Comparison of ENCODE assay signal across 16 cellular contexts in genomic region chr5:154800582-154800981, GRCh38. TPM values are rescaled to one million over a fixed set of nuclear protein-coding genes. Genes with fewer than 3 reads are reported as not detected.
A peak's percentile ranks its signal among the peaks of the same experiment; 100 is the strongest.
DNase-seq lines count a peak whose midpoint lies in the region; ATAC-seq and TF ChIP-seq lines count a peak whose summit lies in the region.
"Had no signal": no experiment of that assay in that cellular context is flagged by ENCODE, and none has a peak within 500 bp of the region (broad histone marks: within the 10 kb centered on the region; RNA-seq: fewer than 3 reads in every experiment).

No MANE protein-coding gene starts in this region.

- peaks cover 52 to 69% of the 10 kb centered on the region in 2 experiments for H3K79me1 ChIP-seq in IMR-90 (ENCODE audit: low read depth in 1 of 2, low read length in 2 of 2)

- H2BK5ac ChIP-seq in IMR-90 (ENCODE audit: low read depth, low read length, poor library complexity, severe bottlenecking), result peak overlapping the region; percentile 21

- CTCF ChIA-PET in IMR-90 (lab: Yijun Ruan, JAX), result interaction anchor here (0.5 to 0.8 kb wide), 2 partner anchors 9 to 16 kb away, joined by 4 read pairs; no protein-coding TSS in a partner anchor

- POLR2A ChIA-PET in IMR-90 (lab: Charles Lee; ENCODE audit: unreplicated experiment), result no interaction called here

- H3K27me3 ChIP-seq in left ventricle myocardium inferior (ENCODE audit: low read depth) (no peaks in the 10 kb centered on the region), right cardiac atrium (ENCODE audit: control insufficient read depth, insufficient read depth) (no peaks in the 10 kb centered on the region), IMR-90 (ENCODE audit: control insufficient read depth, insufficient read depth, low read length) (no peaks in the 10 kb centered on the region), thyroid gland (no peaks in the 10 kb centered on the region)

- no peak overlapping the region for H2AK5ac ChIP-seq in IMR-90 (ENCODE audit: low read depth, low read length)

- no peak overlapping the region for H3K23ac ChIP-seq in IMR-90 (ENCODE audit: low read depth, low read length)

- H3K4me3 ChIP-seq in left ventricle myocardium inferior (no peak overlapping the region), right cardiac atrium (ENCODE audit: low read length) (no peak overlapping the region), IMR-90 (ENCODE audit: insufficient read depth, low read depth, low read length) (no peak overlapping the region), thyroid gland (replicated peaks in 1 of 3) (no peak overlapping the region)

- H3K18ac ChIP-seq in IMR-90 (ENCODE audit: low read depth, low read length), result peak overlapping the region; percentile 46; the same call in 1 of the 2 replicates

- dilution Hi-C loops in IMR-90 (cut with HindIII; ENCODE audit: low sequenced_read_pairs, unreplicated experiment), result no loop called here

- no peak overlapping the region for H3K9ac ChIP-seq in IMR-90 (ENCODE audit: low read depth, low read length)

- H3K4me3 Mint-ChIP-seq in effector memory CD8-positive, alpha-beta T cell, result no peak overlapping the region
- H3K4me3 Mint-ChIP-seq: B cell had no signal

- no peak overlapping the region for H3K14ac ChIP-seq in IMR-90 (replicated peaks; ENCODE audit: low read depth, low read length)

- H3K56ac ChIP-seq in IMR-90 (ENCODE audit: extremely low read depth, insufficient read depth, low read length), result no peak overlapping the region

- peak overlapping the region; percentile 29 for H3K27ac ChIP-seq in left ventricle myocardium inferior (replicated peaks)
- H3K27ac ChIP-seq in right cardiac atrium (ENCODE audit: low read length), result no peak overlapping the region
- H3K27ac ChIP-seq in IMR-90 (ENCODE audit: insufficient read depth, low read length), result peak overlapping the region; percentile 19; the same call in 1 of the 2 replicates
- H3K27ac ChIP-seq in thyroid gland, result peak overlapping the region in 2 of 3 donors; percentile 7 to 48
- H3K27ac ChIP-seq: HL-60 had no signal

- H3K27me3 Mint-ChIP-seq in effector memory CD8-positive, alpha-beta T cell, result no peaks in the 10 kb centered on the region
- H3K27me3 Mint-ChIP-seq: B cell had no signal

- H3K27ac Mint-ChIP-seq in effector memory CD8-positive, alpha-beta T cell, result peak overlapping the region; percentile 69 to 90
- H3K27ac Mint-ChIP-seq: B cell had no signal

- no peak for TF ChIP-seq CTCF in left ventricle myocardium inferior (IDR thresholded peaks at IDR 0.05; ENCODE audit: borderline replicate concordance)
- no peak for TF ChIP-seq CTCF in IMR-90 (conservative IDR thresholded peaks at IDR 0.05; ENCODE audit: low read depth, low read length)
- no peak for TF ChIP-seq CTCF in thyroid gland (IDR thresholded peaks at IDR 0.05)

- H3K36me3 Mint-ChIP-seq in effector memory CD8-positive, alpha-beta T cell (ENCODE audit: insufficient read depth), result peaks cover 71% of the 10 kb centered on the region

- H2BK120ac ChIP-seq in IMR-90 (ENCODE audit: low read depth, low read length), result no peak overlapping the region

- no peak overlapping the region for H2BK20ac ChIP-seq in IMR-90 (ENCODE audit: low read depth, low read length)

- H2AFZ ChIP-seq in IMR-90 (replicated peaks; ENCODE audit: low read length, poor library complexity), result no peak overlapping the region

- peaks cover 25% of the 10 kb centered on the region for H3K9me1 ChIP-seq in IMR-90 (ENCODE audit: insufficient read depth, low read length)

- intact Hi-C loops in left ventricle myocardium inferior (cut with micrococcal nuclease) (no loop called here), right cardiac atrium (cut with DNase I) (no loop called here), IMR-90 (cut with micrococcal nuclease) (no loop called here), thyroid gland (cut with DNase I) (no loop called here)

- H3K9me3 ChIP-seq in left ventricle myocardium inferior (replicated peaks), result no peaks in the 10 kb centered on the region
- H3K9me3 ChIP-seq in right cardiac atrium (ENCODE audit: control insufficient read depth, low read length), result no peaks in the 10 kb centered on the region
- no peaks in the 10 kb centered on the region for H3K9me3 ChIP-seq in IMR-90 (ENCODE audit: control insufficient read depth, insufficient read depth, low read length)
- no peaks in the 10 kb centered on the region for H3K9me3 ChIP-seq in thyroid gland

- H4K8ac ChIP-seq in IMR-90 (ENCODE audit: low read depth in 2 of 2, low read length in 2 of 2), result no peak overlapping the region

- H4K5ac ChIP-seq in IMR-90 (ENCODE audit: low read depth, low read length), result no peak overlapping the region; the same call in 1 of the 2 replicates

- no peak overlapping the region for H2AK9ac ChIP-seq in IMR-90 (replicated peaks; ENCODE audit: low read depth, low read length, poor library complexity)

- BruUV-seq in IMR-90 (replicated peaks; lab: Mats Ljungman, UMichigan), result no TSS peak

- DNase-seq in left ventricle myocardium inferior (no peak), right cardiac atrium (no peak), IMR-90 (no peak), thyroid gland (no peak), NAMALWA (ENCODE audit: low spot score) (no peak), NCI-H1436 (lab: John Stamatoyannopoulos, UW) (no peak)
- DNase-seq in effector memory CD8-positive, alpha-beta T cell, result no peak
- DNase-seq: KBM-7, NCI-H1092, NCI-H1694 treated with DMSO at 0.1 percent for 48 hours, NCI-H446, NCI-H748 treated with DMSO at 0.1 percent for 48 hours, Right ventricle myocardium superior had no signal

- in situ Hi-C loops in IMR-90 (cut with MboI; ENCODE audit: low sequenced_read_pairs), result loop anchor here (5.0 to 25.0 kb wide), 3 partner anchors 43 to 338 kb away; partner anchors contain the start of gene LARP1

- no peak overlapping the region for H2BK15ac ChIP-seq in IMR-90 (ENCODE audit: low read depth, low read length)

- H4K91ac ChIP-seq in IMR-90 (ENCODE audit: insufficient read depth, low read depth, low read length), result no peak overlapping the region

- H3K4ac ChIP-seq in IMR-90 (ENCODE audit: low read depth, low read length), result no peak overlapping the region

- peaks cover 3 to 8% of the 10 kb centered on the region in 2 donors for H3K4me1 Mint-ChIP-seq in effector memory CD8-positive, alpha-beta T cell (ENCODE audit: low read depth in 2 of 2)
- H3K4me1 Mint-ChIP-seq: B cell had no signal

- peaks cover 46% of the 10 kb centered on the region for H3K4me1 ChIP-seq in left ventricle myocardium inferior
- H3K4me1 ChIP-seq in right cardiac atrium (ENCODE audit: control insufficient read depth, insufficient read depth, low read length), result no peaks in the 10 kb centered on the region
- H3K4me1 ChIP-seq in IMR-90 (ENCODE audit: control insufficient read depth, insufficient read depth, low read length), result peaks cover 8% of the 10 kb centered on the region
- H3K4me1 ChIP-seq in thyroid gland, result peaks cover 5 to 11% of the 10 kb centered on the region in 2 donors

- TF ChIP-seq POLR2A in IMR-90 (IDR thresholded peaks at IDR 0.05; ENCODE audit: low read depth, low read length) (no peak), thyroid gland (IDR thresholded peaks at IDR 0.05) (no peak)

- H3K4me2 ChIP-seq in IMR-90 (ENCODE audit: low read depth, low read length), result no peak overlapping the region

- no peaks in the 10 kb centered on the region for H3K9me3 Mint-ChIP-seq in effector memory CD8-positive, alpha-beta T cell

- peaks cover 94% of the 10 kb centered on the region for H3K36me3 ChIP-seq in left ventricle myocardium inferior
- peaks cover 57% of the 10 kb centered on the region for H3K36me3 ChIP-seq in IMR-90 (ENCODE audit: control insufficient read depth, insufficient read depth, low read length)
- peaks cover 67 to 68% of the 10 kb centered on the region in 2 donors for H3K36me3 ChIP-seq in thyroid gland

- ATAC-seq in right cardiac atrium, result no peak
- ATAC-seq in IMR-90 (ENCODE audit: low read depth), result peak; percentile 13
- ATAC-seq in effector memory CD8-positive, alpha-beta T cell (replicated peaks), result no peak
- ATAC-seq: Panc1 had no signal

- no peak for TF ChIP-seq RAD21 in IMR-90 (IDR thresholded peaks at IDR 0.05; ENCODE audit: low read length)

- H4K20me1 ChIP-seq in IMR-90 (ENCODE audit: insufficient read depth, low read length), result peaks cover 28% of the 10 kb centered on the region; the same call in 1 of the 2 replicates

TF ChIP-seq in IMR-90, 13 proteins besides CTCF, POLR2A, EP300 and RAD21 (continues in another document):
- TF ChIP-seq BHLHE40 (IDR thresholded peaks at IDR 0.05; ENCODE audit: low read depth, low read length), result no peak
- no peak for TF ChIP-seq CHD1 (IDR thresholded peaks at IDR 0.05; ENCODE audit: low read depth, low read length)
- no peak for TF ChIP-seq MAZ (IDR thresholded peaks at IDR 0.05; ENCODE audit: borderline replicate concordance, low read depth, low read length)
- no peak for TF ChIP-seq MAFK (IDR thresholded peaks at IDR 0.05; ENCODE audit: low read depth, low read length)
- no peak for TF ChIP-seq NFE2L2 (IDR thresholded peaks at IDR 0.05; ENCODE audit: low read depth, low read length)

RNA-seq across cellular contexts. Expression of gene LARP1, which starts 45.4 kb away (rescaled TPM):
- total RNA-seq in left ventricle myocardium inferior, result 148 TPM
- 100 to 1,000 TPM; 119 to 130 (median 124) TPM for total RNA-seq in right cardiac atrium
- 43.9 TPM for polyA plus RNA-seq in right cardiac atrium
- 41.9 and 47.3 TPM in 2 replicates for total RNA-seq in IMR-90 (2012; rRNA removed)
- 70.3 and 77.4 TPM in 2 replicates for polyA plus RNA-seq in IMR-90 (2012; rRNA removed)
- 55.0 and 59.6 TPM in 2 replicates for polyA plus RNA-seq in IMR-90 (2012; cell fraction: cytosol; rRNA removed)
- polyA plus RNA-seq in IMR-90 (2012; cell fraction: nucleus; rRNA removed; ENCODE audit: low replicate concordance), result 78.4 and 111 TPM in 2 replicates
- 100 to 1,000 TPM; 109 to 192 (median 133) TPM for total RNA-seq in thyroid gland

RNA-seq across cellular contexts. Expression of gene FAXDC2, which starts 49.8 kb away (rescaled TPM):
- total RNA-seq in left ventricle myocardium inferior (23.5 TPM), right cardiac atrium (10 to 100 TPM; 12.7 to 34.6 (median 29.2) TPM), IMR-90 (2012; rRNA removed) (4.2 and 4.3 TPM in 2 replicates), thyroid gland (100 to 1,000 TPM in 1 of 4 donors, 10 to 100 TPM in 3; 47.0 to 148 (median 52.9) TPM)
- polyA plus RNA-seq in right cardiac atrium (23.0 TPM), IMR-90 (2012; rRNA removed) (8.1 and 8.9 TPM in 2 replicates)
- 3.1 and 6.5 TPM in 2 replicates for polyA plus RNA-seq in IMR-90 (2012; cell fraction: cytosol; rRNA removed)
- 7.3 and 16.5 TPM in 2 replicates for polyA plus RNA-seq in IMR-90 (2012; cell fraction: nucleus; rRNA removed; ENCODE audit: low replicate concordance)
- total RNA-seq: B cell had no signal

RNA-seq across cellular contexts. Expression of gene CNOT8, which starts 57.8 kb away (rescaled TPM):
- total RNA-seq in left ventricle myocardium inferior (23.3 TPM), right cardiac atrium (10 to 100 TPM; 22.7 to 28.9 (median 27.3) TPM), IMR-90 (2012; rRNA removed) (49.1 and 53.3 TPM in 2 replicates), thyroid gland (100 to 1,000 TPM in 1 of 4 donors, 10 to 100 TPM in 3; 70.3 to 123 (median 88.6) TPM)
- polyA plus RNA-seq in right cardiac atrium (19.6 TPM), IMR-90 (2012; rRNA removed) (35.1 and 41.4 TPM in 2 replicates)
- 25.0 and 35.4 TPM in 2 replicates for polyA plus RNA-seq in IMR-90 (2012; cell fraction: cytosol; rRNA removed)
- 19.0 and 52.8 TPM in 2 replicates for polyA plus RNA-seq in IMR-90 (2012; cell fraction: nucleus; rRNA removed; ENCODE audit: low replicate concordance)
